In genomic region chr6:158801655-158802294, GRCh38 we compare ENCODE assay signal across 10 cellular contexts. TPM values are rescaled to one million over a fixed set of nuclear protein-coding genes. Genes with fewer than 3 reads are reported as not detected.
DNase-seq lines count a peak whose midpoint lies in the region; ATAC-seq and TF ChIP-seq lines count a peak whose summit lies in the region.
"Had no signal": no experiment of that assay in that cellular context is flagged by ENCODE, and none has a peak within 500 bp of the region (broad histone marks: within the 10 kb centered on the region; RNA-seq: fewer than 3 reads in every experiment).

No MANE protein-coding gene starts in this region.

- H3K9me3 Mint-ChIP-seq in WTC11 = no peaks in the 10 kb centered on the region

- no peak overlapping the region for H3K4me3 ChIP-seq in stomach

- 61 to 80% (median 62%) methylated on average over 7 of the region's 7 CpGs for WGBS in stomach, 5 donors

- no peaks in the 10 kb centered on the region for H3K36me3 Mint-ChIP-seq in WTC11

- no peaks in the 10 kb centered on the region for H3K27me3 ChIP-seq in layer of hippocampus (ENCODE audit: control insufficient read depth, insufficient read depth, low read length)
- H3K27me3 ChIP-seq in stomach = no peaks in the 10 kb centered on the region

- H3K9me3 ChIP-seq in stomach = no peaks in the 10 kb centered on the region

- H3K27ac ChIP-seq in layer of hippocampus (ENCODE audit: low read depth, low read length) (peak overlapping the region; percentile 6), stomach (peak overlapping the region; percentile 19 to 68 (median 39))

- intact Hi-C loops in stomach (cut with DNase I; ENCODE audit: low total_unique reads) = no loop called here

- peaks cover 66 to 96% (median 77%) of the 10 kb centered on the region in 4 donors for H3K4me1 ChIP-seq in stomach

- peak; percentile 54 for DNase-seq in activated CD8-positive, alpha-beta memory T cell treated with anti-CD3 and anti-CD28 coated beads for 24 hours
- no peak for DNase-seq in activated CD8-positive, alpha-beta memory T cell treated with anti-CD3 and anti-CD28 coated beads, Interleukin-2, amount 50 U/mL, for 4 hours
- no peak for DNase-seq in WTC11 (ENCODE audit: low spot score)
- peak; percentile 25 for DNase-seq in stomach
- DNase-seq in NCI-H1092 treated with DMSO at 0.1 percent for 48 hours (lab: John Stamatoyannopoulos, UW) = no peak
- DNase-seq in erythroblast (lab: John Stamatoyannopoulos, UW) = no peak
- DNase-seq in NCI-H146 treated with DMSO at 0.1 percent for 48 hours (lab: John Stamatoyannopoulos, UW; ENCODE audit: unreplicated experiment) = no peak
- DNase-seq: activated gamma-delta T cell, substantia nigra had no signal

- peaks cover 92% of the 10 kb centered on the region for H3K4me1 Mint-ChIP-seq in WTC11

- CTCF ChIA-PET in WTC11 (lab: Charles Lee) = interaction anchor here (1.0 to 1.2 kb wide), 2 partner anchors 8 to 83 kb away, joined by 3 to 6 read pairs; no protein-coding TSS in a partner anchor

- H3K4me3 Mint-ChIP-seq in WTC11 = no peak overlapping the region

- H3K36me3 ChIP-seq in stomach = peaks cover 0 to 6% (median 0%) of the 10 kb centered on the region in 4 donors

- H3K27ac Mint-ChIP-seq in WTC11 = peak overlapping the region; percentile 82

- ATAC-seq in WTC11 = no peak; the same call in 1 of the 2 replicates

- TF ChIP-seq CTCF in WTC11 (IDR thresholded peaks at IDR 0.05) = no peak
- no peak for TF ChIP-seq CTCF in stomach (IDR thresholded peaks at IDR 0.05)

- POLR2A ChIA-PET in WTC11 (lab: Charles Lee) = interaction anchor here (1.5 kb wide), 1 partner anchor 18 kb away, joined by 3 read pairs; no protein-coding TSS in a partner anchor

- H3K27me3 Mint-ChIP-seq in WTC11 (ENCODE audit: low read depth) = no peaks in the 10 kb centered on the region

- no peak for TF ChIP-seq POLR2A in stomach (IDR thresholded peaks at IDR 0.05)
- TF ChIP-seq POLR2A in erythroblast (IDR thresholded peaks at IDR 0.05; ENCODE audit: low read length) = no peak

- TF ChIP-seq EP300 in stomach (IDR thresholded peaks at IDR 0.05) = no peak

TF ChIP-seq in WTC11, 78 proteins besides CTCF, POLR2A, EP300 and RAD21:
- TF ChIP-seq MYBL2 (CRISPR knock-in tag; IDR thresholded peaks at IDR 0.05) (no peak), NFATC4 (CRISPR knock-in tag; IDR thresholded peaks at IDR 0.05) (no peak), JUN (CRISPR knock-in tag; IDR thresholded peaks at IDR 0.05) (no peak), ELF4 (CRISPR knock-in tag; IDR thresholded peaks at IDR 0.05; ENCODE audit: low read depth) (no peak), ESRRA (CRISPR knock-in tag; IDR thresholded peaks at IDR 0.05; ENCODE audit: borderline replicate concordance) (no peak), AFF4 (CRISPR knock-in tag; IDR thresholded peaks at IDR 0.05; ENCODE audit: borderline replicate concordance) (no peak), USF2 (CRISPR knock-in tag; IDR thresholded peaks at IDR 0.05) (no peak), SOX15 (CRISPR knock-in tag; IDR thresholded peaks at IDR 0.05) (no peak), FOXK1 (CRISPR knock-in tag; IDR thresholded peaks at IDR 0.05) (no peak), SMAD3 (CRISPR knock-in tag; IDR thresholded peaks at IDR 0.05; ENCODE audit: borderline replicate concordance) (no peak), ZBTB43 (CRISPR knock-in tag; IDR thresholded peaks at IDR 0.05) (no peak), GRHL2 (CRISPR knock-in tag; IDR thresholded peaks at IDR 0.05; ENCODE audit: insufficient replicate concordance, severe bottlenecking) (no peak), MLX (CRISPR knock-in tag; IDR thresholded peaks at IDR 0.05) (no peak), IRF1 (CRISPR knock-in tag; IDR thresholded peaks at IDR 0.05) (no peak), ZNF219 (CRISPR knock-in tag; IDR thresholded peaks at IDR 0.05; ENCODE audit: borderline replicate concordance) (no peak)

RNA-seq across cellular contexts. Expression of gene EZR, which starts 17.4 kb away (rescaled TPM):
- 194 to 215 TPM (median 199 TPM) in 3 replicates for total RNA-seq in WTC11 (2021)
- 100 to 1,000 TPM in 3 of 5 donors, 10 to 100 TPM in 2; 69.5 to 317 (median 295) TPM for total RNA-seq in stomach
- 100 to 1,000 TPM; 121 to 231 (median 205) TPM for polyA plus RNA-seq in stomach

Comparison
In these comparisons a context has a peak if more than half of its experiments do, and no peak if none do; other contexts are left out.
1. DNase-seq: peak in activated CD8-positive, alpha-beta memory T cell treated with anti-CD3 and anti-CD28 coated beads for 24 hours (single experiment) and stomach (single experiment); none in activated CD8-positive, alpha-beta memory T cell treated with anti-CD3 and anti-CD28 coated beads, Interleukin-2, amount 50 U/mL, for 4 hours (single experiment), WTC11 (single experiment), NCI-H1092 treated with DMSO at 0.1 percent for 48 hours (single experiment), erythroblast (0 of 2) and NCI-H146 treated with DMSO at 0.1 percent for 48 hours (single experiment).